ENCODE assay signal across 8 cellular contexts in the genomic region with DNA sequence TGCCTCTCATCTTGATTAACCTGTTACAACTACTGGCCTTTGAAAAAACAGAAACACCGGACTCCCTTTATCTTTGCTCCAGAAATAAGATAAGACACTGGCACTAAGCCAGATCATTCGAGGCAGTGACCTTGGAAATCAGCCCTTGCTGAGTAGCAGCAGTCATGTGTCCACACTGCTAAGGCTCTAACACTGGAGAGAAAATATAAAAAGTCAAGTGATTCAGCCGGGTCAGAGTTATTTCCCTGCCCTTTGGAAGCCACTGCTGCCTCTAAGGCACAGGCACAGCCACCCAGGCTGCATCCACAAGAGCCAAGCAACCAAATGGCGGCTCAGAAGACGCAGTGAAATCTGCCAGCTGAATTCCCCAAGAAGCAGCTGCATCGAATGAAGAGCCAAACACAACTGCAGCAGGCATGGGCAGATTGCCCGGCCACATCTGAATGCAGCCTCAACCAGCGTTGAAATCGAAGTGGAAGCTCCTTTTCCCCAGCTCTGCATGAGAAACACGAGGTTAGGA. TPM values are rescaled to one million over a fixed set of nuclear protein-coding genes. Genes with fewer than 3 reads are reported as not detected.
A peak's percentile ranks its signal among the peaks of the same experiment; 100 is the strongest.
DNase-seq lines count a peak whose midpoint lies in the region; ATAC-seq, FAIRE-seq and TF ChIP-seq lines count a peak whose summit lies in the region.

No MANE protein-coding gene starts in this region.

- H3K4me2 ChIP-seq in mesendoderm (ENCODE audit: low read length), result no peak overlapping the region

- H3K79me2 ChIP-seq in mesendoderm (ENCODE audit: control insufficient read depth, insufficient read depth, low read length), result no peaks in the 10 kb centered on the region

- no peak overlapping the region for H3K23ac ChIP-seq in mesendoderm (ENCODE audit: low read length)

- peak; percentile 62 for ATAC-seq in thoracic aorta (ENCODE audit: insufficient number of reproducible peaks, low FRiP score, low read depth)

- no peak overlapping the region for H4K8ac ChIP-seq in mesendoderm (ENCODE audit: low read depth, low read length)

- no peak overlapping the region for H4K5ac ChIP-seq in mesendoderm (ENCODE audit: low read length)

- TF ChIP-seq CTCF in kidney (IDR thresholded peaks at IDR 0.05; ENCODE audit: borderline replicate concordance, extremely low read depth, insufficient read depth) (no peak), thoracic aorta (IDR thresholded peaks at IDR 0.05) (no peak)

- H2BK5ac ChIP-seq in mesendoderm (ENCODE audit: low read length), result no peak overlapping the region

- peak; percentile 87 for DNase-seq in MG63
- peak in 47 of 58 donors; percentile 5 to 69 (median 36) for DNase-seq in anterior cingulate cortex (lab: John Stamatoyannopoulos, UW)
- DNase-seq in kidney, result peak; percentile 82
- DNase-seq in thoracic aorta (ENCODE audit: low spot score), result no peak
- DNase-seq in NOMO-1 (lab: John Stamatoyannopoulos, UW; ENCODE audit: unreplicated experiment in 2 of 2), result no peak
- DNase-seq in mesendoderm, result no peak
- no peak for DNase-seq in H7
- DNase-seq in NCI-H1436 (lab: John Stamatoyannopoulos, UW), result no peak

- no peak overlapping the region for H3K56ac ChIP-seq in mesendoderm (ENCODE audit: low read length)

- intact Hi-C loops in kidney (cut with DNase I), result no loop called here

- H3K4ac ChIP-seq in mesendoderm (ENCODE audit: low read depth, low read length), result no peak overlapping the region

- no peak overlapping the region for H3K18ac ChIP-seq in mesendoderm (ENCODE audit: low read length)

- no peak overlapping the region for H3K9ac ChIP-seq in kidney (ENCODE audit: low read length in 2 of 2)
- no peak overlapping the region for H3K9ac ChIP-seq in mesendoderm (ENCODE audit: low read length)

- no peak overlapping the region for H2BK120ac ChIP-seq in mesendoderm (ENCODE audit: low read depth, low read length)

- no peaks in the 10 kb centered on the region for H3K9me3 ChIP-seq in MG63
- no peaks in the 10 kb centered on the region for H3K9me3 ChIP-seq in kidney (ENCODE audit: control insufficient read depth in 1 of 2, low read length in 2 of 2)
- no peaks in the 10 kb centered on the region for H3K9me3 ChIP-seq in thoracic aorta

- H3K4me1 ChIP-seq in kidney (ENCODE audit: control insufficient read depth in 1 of 2, insufficient read depth in 1 of 2, low read depth in 1 of 2, low read length in 2 of 2) (peaks cover 0 to 9% of the 10 kb centered on the region in 2 donors), thoracic aorta (ENCODE audit: control insufficient read depth in 1 of 2, low read depth in 2 of 2) (peaks cover 29 to 49% of the 10 kb centered on the region in 2 donors), mesendoderm (ENCODE audit: control insufficient read depth, low read depth, low read length) (no peaks in the 10 kb centered on the region)

- no CpG with 5 or more reads among the region's 10 CpGs for WGBS in mesendoderm (ENCODE audit: extremely low coverage, insufficient coverage, low lambda C conversion rate)

- FAIRE-seq in kidney (lab: Jason Lieb, UNC), result no peak

- H3K27ac ChIP-seq in kidney (ENCODE audit: low read depth in 2 of 2, low read length in 2 of 2), result peak overlapping the region in 1 of 2 donors; percentile 63
- peak overlapping the region; percentile 69 to 75 for H3K27ac ChIP-seq in thoracic aorta
- H3K27ac ChIP-seq in mesendoderm (ENCODE audit: low read depth, low read length), result no peak overlapping the region

- H2BK15ac ChIP-seq in mesendoderm (replicated peaks; ENCODE audit: low read depth), result no peak overlapping the region

- H3K79me1 ChIP-seq in mesendoderm (ENCODE audit: low read length), result no peaks in the 10 kb centered on the region

- H3K4me3 ChIP-seq in MG63 (no peak overlapping the region), kidney (ENCODE audit: low read length in 2 of 2) (peak overlapping the region in 1 of 2 donors; percentile 28), thoracic aorta (peak overlapping the region; percentile 32), mesendoderm (ENCODE audit: low read length) (no peak overlapping the region), H7 (ENCODE audit: insufficient read depth, low read depth, low read length) (no peak overlapping the region)

- H3K27me3 ChIP-seq in MG63 (no peaks in the 10 kb centered on the region), thoracic aorta (replicated peaks; ENCODE audit: insufficient read depth) (no peaks in the 10 kb centered on the region), mesendoderm (ENCODE audit: insufficient read depth, low read length, poor library complexity) (no peaks in the 10 kb centered on the region), H7 (ENCODE audit: control insufficient read depth, insufficient read depth, low read length) (no peaks in the 10 kb centered on the region)

- H3K36me3 ChIP-seq in MG63, result peaks cover 24% of the 10 kb centered on the region
- H3K36me3 ChIP-seq in kidney (ENCODE audit: control insufficient read depth in 1 of 2, insufficient read depth in 2 of 2, low read length in 2 of 2), result peaks cover 0 to 5% of the 10 kb centered on the region in 2 donors
- peaks cover 23% of the 10 kb centered on the region for H3K36me3 ChIP-seq in thoracic aorta
- no peaks in the 10 kb centered on the region for H3K36me3 ChIP-seq in mesendoderm (ENCODE audit: control insufficient read depth, insufficient read depth, low read length)
- peaks cover 2% of the 10 kb centered on the region for H3K36me3 ChIP-seq in H7 (replicated peaks; ENCODE audit: control insufficient read depth, insufficient read depth, low read length)

- H2AK5ac ChIP-seq in mesendoderm (ENCODE audit: low read length), result no peak overlapping the region

RNA-seq across cellular contexts. Expression of gene NT5DC3, which starts 40.7 kb away (rescaled TPM):
- 10.9 and 11.8 TPM in 2 replicates for total RNA-seq in MG63 (2014; rRNA removed; shearing (Covaris generic); ENCODE audit: low replicate concordance)
- total RNA-seq in kidney (7.8 TPM), thoracic aorta (10 to 100 TPM; 36.0 to 62.4 TPM)
- polyA plus RNA-seq in kidney (ENCODE audit: insufficient read depth, low read depth, low replicate concordance), result 1.1 TPM
- 3.4 TPM for polyA plus RNA-seq in mesendoderm (2013, experiment 1 of 2)
- polyA plus RNA-seq in mesendoderm (2013, experiment 2 of 2), result 3.0 TPM
- total RNA-seq in H7 (2014; rRNA removed; shearing (Covaris generic)), result 6.3 and 11.0 TPM in 2 replicates

Comparison
In these comparisons a context has a peak if more than half of its experiments do, and no peak if none do; other contexts are left out.
1. DNase-seq: peak in MG63 (single experiment), anterior cingulate cortex (47 of 58) and kidney (single experiment); none in thoracic aorta (single experiment), NOMO-1 (0 of 2), mesendoderm (single experiment), H7 (single experiment) and NCI-H1436 (single experiment).